In genomic region chr5:56083286-56083854, GRCh38 we compare ENCODE assay signal across 20 cellular contexts.
DNase-seq lines count a peak whose midpoint lies in the region; ATAC-seq lines count a peak whose summit lies in the region.
"Had no signal": no experiment of that assay in that cellular context is flagged by ENCODE, and none has a peak within 500 bp of the region (broad histone marks: within the 10 kb centered on the region; RNA-seq: fewer than 3 reads in every experiment).

No MANE protein-coding gene starts in this region.

- peak overlapping the region; percentile 12 for H3K4me3 Mint-ChIP-seq in activated CD4-positive, alpha-beta T cell treated with anti-CD3 and anti-CD28 coated beads, Interleukin-2, amount 10 ng/mL, durations not matched to agents 24 days and 14 days
- H3K4me3 Mint-ChIP-seq in activated CD4-positive, alpha-beta T cell treated with anti-CD3 and anti-CD28 coated beads for 36 hours: no peak overlapping the region
- no peak overlapping the region for H3K4me3 Mint-ChIP-seq in activated naive CD8-positive, alpha-beta T cell treated with anti-CD3 and anti-CD28 coated beads, Interleukin-2, amount 10 ng/mL, durations not matched to agents 7 days and 5 days
- no peak overlapping the region for H3K4me3 Mint-ChIP-seq in activated naive CD8-positive, alpha-beta T cell treated with anti-CD3 and anti-CD28 coated beads for 36 hours
- H3K4me3 Mint-ChIP-seq in activated naive CD8-positive, alpha-beta T cell treated with anti-CD3 and anti-CD28 coated beads, Interleukin-2, amount 50 U/mL, for 24 hours: no peak overlapping the region
- H3K4me3 Mint-ChIP-seq: H9 had no signal

- no peaks in the 10 kb centered on the region for H3K36me3 Mint-ChIP-seq in activated CD4-positive, alpha-beta T cell treated with anti-CD3 and anti-CD28 coated beads, Interleukin-2, amount 10 ng/mL, durations not matched to agents 24 days and 14 days (ENCODE audit: low read depth)
- no peaks in the 10 kb centered on the region for H3K36me3 Mint-ChIP-seq in activated CD4-positive, alpha-beta T cell treated with anti-CD3 and anti-CD28 coated beads for 36 hours (ENCODE audit: low read depth)
- peaks cover 3% of the 10 kb centered on the region for H3K36me3 Mint-ChIP-seq in activated naive CD8-positive, alpha-beta T cell treated with anti-CD3 and anti-CD28 coated beads, Interleukin-2, amount 10 ng/mL, durations not matched to agents 7 days and 5 days
- peaks cover 2% of the 10 kb centered on the region for H3K36me3 Mint-ChIP-seq in activated naive CD8-positive, alpha-beta T cell treated with anti-CD3 and anti-CD28 coated beads for 36 hours
- H3K36me3 Mint-ChIP-seq in activated naive CD8-positive, alpha-beta T cell treated with anti-CD3 and anti-CD28 coated beads, Interleukin-2, amount 50 U/mL, for 24 hours (ENCODE audit: low read depth): no peaks in the 10 kb centered on the region

- ATAC-seq in activated CD4-positive, alpha-beta T cell treated with anti-CD3 and anti-CD28 coated beads for 36 hours: no peak
- no peak for ATAC-seq in activated naive CD8-positive, alpha-beta T cell treated with anti-CD3 and anti-CD28 coated beads, Interleukin-2, amount 10 ng/mL, durations not matched to agents 7 days and 5 days (ENCODE audit: low read depth)
- ATAC-seq in activated naive CD8-positive, alpha-beta T cell treated with anti-CD3 and anti-CD28 coated beads, Interleukin-2, amount 50 U/mL, for 24 hours: no peak
- ATAC-seq in HG02981 (IDR thresholded peaks at IDR 0.05; ENCODE audit: unreplicated experiment): no peak
- ATAC-seq: Right ventricle myocardium inferior had no signal

- peaks cover 2% of the 10 kb centered on the region for H3K27me3 Mint-ChIP-seq in activated CD4-positive, alpha-beta T cell treated with anti-CD3 and anti-CD28 coated beads, Interleukin-2, amount 10 ng/mL, durations not matched to agents 24 days and 14 days
- no peaks in the 10 kb centered on the region for H3K27me3 Mint-ChIP-seq in activated CD4-positive, alpha-beta T cell treated with anti-CD3 and anti-CD28 coated beads for 36 hours
- no peaks in the 10 kb centered on the region for H3K27me3 Mint-ChIP-seq in activated naive CD8-positive, alpha-beta T cell treated with anti-CD3 and anti-CD28 coated beads, Interleukin-2, amount 10 ng/mL, durations not matched to agents 7 days and 5 days
- no peaks in the 10 kb centered on the region for H3K27me3 Mint-ChIP-seq in activated naive CD8-positive, alpha-beta T cell treated with anti-CD3 and anti-CD28 coated beads for 36 hours
- H3K27me3 Mint-ChIP-seq in activated naive CD8-positive, alpha-beta T cell treated with anti-CD3 and anti-CD28 coated beads, Interleukin-2, amount 50 U/mL, for 24 hours: no peaks in the 10 kb centered on the region
- H3K27me3 Mint-ChIP-seq: CD4-positive, alpha-beta memory T cell had no signal

- H3K27ac Mint-ChIP-seq in activated CD4-positive, alpha-beta T cell treated with anti-CD3 and anti-CD28 coated beads, Interleukin-2, amount 10 ng/mL, durations not matched to agents 24 days and 14 days: no peak overlapping the region
- no peak overlapping the region for H3K27ac Mint-ChIP-seq in activated CD4-positive, alpha-beta T cell treated with anti-CD3 and anti-CD28 coated beads for 36 hours
- peak overlapping the region; percentile 35 for H3K27ac Mint-ChIP-seq in activated naive CD8-positive, alpha-beta T cell treated with anti-CD3 and anti-CD28 coated beads, Interleukin-2, amount 10 ng/mL, durations not matched to agents 7 days and 5 days
- no peak overlapping the region for H3K27ac Mint-ChIP-seq in activated naive CD8-positive, alpha-beta T cell treated with anti-CD3 and anti-CD28 coated beads for 36 hours
- peak overlapping the region; percentile 57 for H3K27ac Mint-ChIP-seq in activated naive CD8-positive, alpha-beta T cell treated with anti-CD3 and anti-CD28 coated beads, Interleukin-2, amount 50 U/mL, for 24 hours

- in situ Hi-C loops in G401 (cut with HindIII; ENCODE audit: low sequenced_read_pairs): no loop called here

- H3K4me1 Mint-ChIP-seq in activated CD4-positive, alpha-beta T cell treated with anti-CD3 and anti-CD28 coated beads, Interleukin-2, amount 10 ng/mL, durations not matched to agents 24 days and 14 days: peaks cover 26% of the 10 kb centered on the region
- peaks cover 49% of the 10 kb centered on the region for H3K4me1 Mint-ChIP-seq in activated CD4-positive, alpha-beta T cell treated with anti-CD3 and anti-CD28 coated beads for 36 hours
- peaks cover 28% of the 10 kb centered on the region for H3K4me1 Mint-ChIP-seq in activated naive CD8-positive, alpha-beta T cell treated with anti-CD3 and anti-CD28 coated beads, Interleukin-2, amount 10 ng/mL, durations not matched to agents 7 days and 5 days
- peaks cover 40% of the 10 kb centered on the region for H3K4me1 Mint-ChIP-seq in activated naive CD8-positive, alpha-beta T cell treated with anti-CD3 and anti-CD28 coated beads for 36 hours
- H3K4me1 Mint-ChIP-seq in activated naive CD8-positive, alpha-beta T cell treated with anti-CD3 and anti-CD28 coated beads, Interleukin-2, amount 50 U/mL, for 24 hours: peaks cover 37% of the 10 kb centered on the region

- intact Hi-C loops in activated CD4-positive, alpha-beta T cell treated with anti-CD3 and anti-CD28 coated beads, Interleukin-2, amount 10 ng/mL, durations not matched to agents 24 days and 14 days (cut with micrococcal nuclease): no loop called here
- intact Hi-C loops in activated CD4-positive, alpha-beta T cell treated with anti-CD3 and anti-CD28 coated beads for 36 hours (cut with DNase I, micrococcal nuclease): loop anchor here in 1 of 2 experiments (5.0 kb wide), 1 partner anchor 119 kb away; no protein-coding TSS in a partner anchor

- no peak for DNase-seq in activated CD4-positive, alpha-beta T cell treated with anti-CD3 and anti-CD28 coated beads, Interleukin-2, amount 10 ng/mL, durations not matched to agents 24 days and 14 days
- no peak for DNase-seq in activated CD4-positive, alpha-beta T cell treated with anti-CD3 and anti-CD28 coated beads for 36 hours
- no peak for DNase-seq in activated naive CD8-positive, alpha-beta T cell treated with anti-CD3 and anti-CD28 coated beads, Interleukin-2, amount 10 ng/mL, durations not matched to agents 7 days and 5 days
- DNase-seq in activated naive CD8-positive, alpha-beta T cell treated with anti-CD3 and anti-CD28 coated beads for 36 hours: no peak
- no peak for DNase-seq in activated naive CD8-positive, alpha-beta T cell treated with anti-CD3 and anti-CD28 coated beads, Interleukin-2, amount 50 U/mL, for 24 hours
- DNase-seq in G401 (ENCODE audit: low spot score): no peak
- DNase-seq: CD4-positive, alpha-beta memory T cell; COR-L47; DMS53; GM23248; H9; MM.1S; NCI-H1694 treated with DMSO at 0.1 percent for 48 hours; NCI-H2081; NCI-H2227 treated with DMSO at 0.1 percent for 48 hours; NCI-H526 treated with DMSO at 0.1 percent for 48 hours; PC-9; SJCRH30 had no signal

- peaks cover 7% of the 10 kb centered on the region for H3K9me3 Mint-ChIP-seq in activated CD4-positive, alpha-beta T cell treated with anti-CD3 and anti-CD28 coated beads, Interleukin-2, amount 10 ng/mL, durations not matched to agents 24 days and 14 days
- no peaks in the 10 kb centered on the region for H3K9me3 Mint-ChIP-seq in activated CD4-positive, alpha-beta T cell treated with anti-CD3 and anti-CD28 coated beads for 36 hours (ENCODE audit: low read depth)
- peaks cover 4% of the 10 kb centered on the region for H3K9me3 Mint-ChIP-seq in activated naive CD8-positive, alpha-beta T cell treated with anti-CD3 and anti-CD28 coated beads, Interleukin-2, amount 10 ng/mL, durations not matched to agents 7 days and 5 days
- H3K9me3 Mint-ChIP-seq in activated naive CD8-positive, alpha-beta T cell treated with anti-CD3 and anti-CD28 coated beads for 36 hours: peaks cover 2% of the 10 kb centered on the region
- H3K9me3 Mint-ChIP-seq in activated naive CD8-positive, alpha-beta T cell treated with anti-CD3 and anti-CD28 coated beads, Interleukin-2, amount 50 U/mL, for 24 hours: peaks cover 5% of the 10 kb centered on the region

- CTCF ChIA-PET in activated CD4-positive, alpha-beta T cell treated with anti-CD3 and anti-CD28 coated beads for 36 hours (lab: Charles Lee): no interaction called here

- POLR2A ChIA-PET in activated CD4-positive, alpha-beta T cell treated with anti-CD3 and anti-CD28 coated beads for 36 hours (lab: Charles Lee): interaction anchor here (0.7 kb wide), 1 partner anchor 18 kb away, joined by 3 read pairs; no protein-coding TSS in a partner anchor
- POLR2A ChIA-PET in activated naive CD8-positive, alpha-beta T cell treated with anti-CD3 and anti-CD28 coated beads, Interleukin-2, amount 10 ng/mL, durations not matched to agents 7 days and 5 days (lab: Charles Lee): no interaction called here

Comparison
In these comparisons a context has a peak if more than half of its experiments do, and no peak if none do; other contexts are left out.
1. H3K27ac Mint-ChIP-seq: peak in activated naive CD8-positive, alpha-beta T cell treated with anti-CD3 and anti-CD28 coated beads, Interleukin-2, amount 10 ng/mL, durations not matched to agents 7 days and 5 days (single experiment) and activated naive CD8-positive, alpha-beta T cell treated with anti-CD3 and anti-CD28 coated beads, Interleukin-2, amount 50 U/mL, for 24 hours (single experiment); none in activated CD4-positive, alpha-beta T cell treated with anti-CD3 and anti-CD28 coated beads, Interleukin-2, amount 10 ng/mL, durations not matched to agents 24 days and 14 days (single experiment), activated CD4-positive, alpha-beta T cell treated with anti-CD3 and anti-CD28 coated beads for 36 hours (single experiment) and activated naive CD8-positive, alpha-beta T cell treated with anti-CD3 and anti-CD28 coated beads for 36 hours (single experiment).